ENCODE assay signal across 19 cellular contexts in genomic region chr12:52057614-52057939, GRCh38. TPM values are rescaled to one million over a fixed set of nuclear protein-coding genes. Genes with fewer than 3 reads are reported as not detected.
A peak's percentile ranks its signal among the peaks of the same experiment; 100 is the strongest.
DNase-seq lines count a peak whose midpoint lies in the region; ATAC-seq and TF ChIP-seq lines count a peak whose summit lies in the region.
"Had no signal": no experiment of that assay in that cellular context is flagged by ENCODE, and none has a peak within 500 bp of the region (broad histone marks: within the 10 kb centered on the region; RNA-seq: fewer than 3 reads in every experiment).

No MANE protein-coding gene starts in this region.

- no peak overlapping the region for H3K23ac ChIP-seq in IMR-90 (ENCODE audit: low read depth, low read length)
- H3K23ac ChIP-seq in neuronal stem cell (ENCODE audit: low read depth, low read length, poor library complexity), result peak overlapping the region; percentile 52

- no TSS peak for BruUV-seq in IMR-90 (replicated peaks; lab: Mats Ljungman, UMichigan)

- CTCF ChIA-PET in IMR-90 (lab: Yijun Ruan, JAX), result no interaction called here

- intact Hi-C loops in IMR-90 (cut with micrococcal nuclease) (no loop called here), transverse colon (cut with DNase I; ENCODE audit: low total_unique reads) (no loop called here)

- POLR2A ChIA-PET in IMR-90 (lab: Charles Lee; ENCODE audit: unreplicated experiment), result no interaction called here

- H3K4me2 ChIP-seq in IMR-90 (ENCODE audit: low read depth, low read length) (no peak overlapping the region), neuronal stem cell (ENCODE audit: insufficient read depth, low read length, poor library complexity, severe bottlenecking) (no peak overlapping the region)

- no peak overlapping the region for H3K56ac ChIP-seq in IMR-90 (ENCODE audit: extremely low read depth, insufficient read depth, low read length)

- TF ChIP-seq CTCF in IMR-90 (conservative IDR thresholded peaks at IDR 0.05; ENCODE audit: low read depth, low read length) (no peak), coronary artery (IDR thresholded peaks at IDR 0.05) (no peak), transverse colon (IDR thresholded peaks at IDR 0.05) (no peak), GM10266 (IDR thresholded peaks at IDR 0.05; ENCODE audit: control insufficient read depth, insufficient read depth, low read depth, missing control alignments) (no peak)

- no peak overlapping the region for H2BK20ac ChIP-seq in IMR-90 (ENCODE audit: low read depth, low read length)

- ATAC-seq in IMR-90 (ENCODE audit: low read depth), result no peak
- ATAC-seq in GM19324 (IDR thresholded peaks at IDR 0.05; ENCODE audit: low FRiP score, unreplicated experiment), result no peak

- in situ Hi-C loops in IMR-90 (cut with MboI; ENCODE audit: low sequenced_read_pairs) (no loop called here), transverse colon (cut with MboI; ENCODE audit: low pct_ligation_motif_present in 1 of 4, low pct_unique_long_range_greater_than_20kb in 1 of 4, low sequenced_read_pairs in 3 of 4) (no loop called here)

- no peak overlapping the region for H2BK15ac ChIP-seq in IMR-90 (ENCODE audit: low read depth, low read length)
- no peak overlapping the region for H2BK15ac ChIP-seq in neuronal stem cell (ENCODE audit: low read length)

- no peak overlapping the region for H3K9ac ChIP-seq in IMR-90 (ENCODE audit: low read depth, low read length)
- no peak overlapping the region for H3K9ac ChIP-seq in neuronal stem cell (ENCODE audit: low read depth, low read length, poor library complexity)

- no peak overlapping the region for H2AK5ac ChIP-seq in IMR-90 (ENCODE audit: low read depth, low read length)
- H2AK5ac ChIP-seq in neuronal stem cell (ENCODE audit: low read depth, low read length), result no peak overlapping the region

- H2BK12ac ChIP-seq in neuronal stem cell (ENCODE audit: low read length), result no peak overlapping the region

- H3K4me1 ChIP-seq in IMR-90 (ENCODE audit: control insufficient read depth, insufficient read depth, low read length) (peaks cover 11% of the 10 kb centered on the region), neuronal stem cell (ENCODE audit: control insufficient read depth in 2 of 2, insufficient read depth in 1 of 2, low read depth in 1 of 2, low read length in 2 of 2) (peaks cover 0 to 9% of the 10 kb centered on the region in 2 donors), transverse colon (peaks cover 5 to 24% (median 11%) of the 10 kb centered on the region in 4 donors)

- H4K91ac ChIP-seq in IMR-90 (ENCODE audit: insufficient read depth, low read depth, low read length), result no peak overlapping the region
- H4K91ac ChIP-seq in neuronal stem cell (ENCODE audit: low read depth, low read length, poor library complexity), result no peak overlapping the region

- H3K79me1 ChIP-seq in IMR-90 (ENCODE audit: low read depth in 1 of 2, low read length in 2 of 2), result peaks cover 0 to 33% of the 10 kb centered on the region in 2 experiments; a peak in 2 of 4 replicates
- peaks cover 3% of the 10 kb centered on the region for H3K79me1 ChIP-seq in neuronal stem cell (ENCODE audit: low read depth, low read length)

- no peak overlapping the region for H4K8ac ChIP-seq in IMR-90 (ENCODE audit: low read depth in 2 of 2, low read length in 2 of 2)
- H4K8ac ChIP-seq in neuronal stem cell (ENCODE audit: low read depth, low read length), result no peak overlapping the region

- H3K9me3 ChIP-seq in IMR-90 (ENCODE audit: control insufficient read depth, insufficient read depth, low read length) (no peaks in the 10 kb centered on the region), neuronal stem cell (replicated peaks in 1 of 2; ENCODE audit: control insufficient read depth in 2 of 2, insufficient read depth in 1 of 2, low read depth in 1 of 2, low read length in 2 of 2) (peaks cover 0 to 2% of the 10 kb centered on the region in 2 donors), transverse colon (no peaks in the 10 kb centered on the region)
- H3K9me3 ChIP-seq: MG63 had no signal

- H3K18ac ChIP-seq in IMR-90 (ENCODE audit: low read depth, low read length) (no peak overlapping the region), neuronal stem cell (ENCODE audit: low read length) (no peak overlapping the region)

- TF ChIP-seq POLR2A in IMR-90 (IDR thresholded peaks at IDR 0.05; ENCODE audit: low read depth, low read length) (no peak; the same call in 1 of the 2 replicates), transverse colon (IDR thresholded peaks at IDR 0.05) (no peak)

- H3K27ac ChIP-seq in IMR-90 (ENCODE audit: insufficient read depth, low read length), result no peak overlapping the region
- peak overlapping the region; percentile 5 to 94 for H3K27ac ChIP-seq in coronary artery
- H3K27ac ChIP-seq in neuronal stem cell (replicated peaks; ENCODE audit: low read length), result no peak overlapping the region
- H3K27ac ChIP-seq in transverse colon, result peak overlapping the region in 3 of 4 donors; percentile 19 to 95 (median 68)

- dilution Hi-C loops in IMR-90 (cut with HindIII; ENCODE audit: low sequenced_read_pairs, unreplicated experiment), result no loop called here

- H2AK9ac ChIP-seq in IMR-90 (replicated peaks; ENCODE audit: low read depth, low read length, poor library complexity), result no peak overlapping the region

- H3K9me1 ChIP-seq in IMR-90 (ENCODE audit: insufficient read depth, low read length), result peaks cover 3% of the 10 kb centered on the region; the same call in 1 of the 2 replicates

- peaks cover 32% of the 10 kb centered on the region for H4K20me1 ChIP-seq in IMR-90 (ENCODE audit: insufficient read depth, low read length)

- no peak overlapping the region for H2BK120ac ChIP-seq in IMR-90 (ENCODE audit: low read depth, low read length)
- no peak overlapping the region for H2BK120ac ChIP-seq in neuronal stem cell (ENCODE audit: low read depth, low read length)

- no peak overlapping the region for H4K5ac ChIP-seq in IMR-90 (ENCODE audit: low read depth, low read length)

- DNase-seq in IMR-90, result no peak
- DNase-seq in coronary artery (ENCODE audit: low spot score), result no peak
- DNase-seq in neuronal stem cell (ENCODE audit: low spot score), result no peak
- no peak for DNase-seq in transverse colon
- no peak for DNase-seq in amniotic stem cell (lab: John Stamatoyannopoulos, UW)
- DNase-seq in GM10266 (ENCODE audit: extremely low spot score), result no peak
- DNase-seq: CD4-positive, alpha-beta T cell; EL; H7; Karpas-422; MG63; NCI-H1092 treated with DMSO at 0.1 percent for 48 hours; NCI-H2081 treated with DMSO at 0.1 percent for 48 hours; NCI-H510A treated with DMSO at 0.1 percent for 48 hours; SHP77 treated with DMSO at 0.1 percent for 48 hours had no signal

- H2AFZ ChIP-seq in IMR-90 (replicated peaks; ENCODE audit: low read length, poor library complexity) (no peak overlapping the region), neuronal stem cell (ENCODE audit: low read length) (no peak overlapping the region)

- H3K36me3 ChIP-seq in IMR-90 (ENCODE audit: control insufficient read depth, insufficient read depth, low read length), result peaks cover 46% of the 10 kb centered on the region
- peaks cover 33 to 46% of the 10 kb centered on the region in 2 donors for H3K36me3 ChIP-seq in neuronal stem cell (replicated peaks in 1 of 2; ENCODE audit: control insufficient read depth in 2 of 2, insufficient read depth in 2 of 2, low read length in 2 of 2)
- peaks cover 0 to 4% (median 0%) of the 10 kb centered on the region in 4 donors for H3K36me3 ChIP-seq in transverse colon

- H2BK5ac ChIP-seq in IMR-90 (ENCODE audit: low read depth, low read length, poor library complexity, severe bottlenecking) (no peak overlapping the region), neuronal stem cell (ENCODE audit: low read length) (no peak overlapping the region)

- H3K4ac ChIP-seq in IMR-90 (ENCODE audit: low read depth, low read length) (no peak overlapping the region), neuronal stem cell (ENCODE audit: low read length) (no peak overlapping the region)

- H3K14ac ChIP-seq in IMR-90 (replicated peaks; ENCODE audit: low read depth, low read length) (no peak overlapping the region), neuronal stem cell (ENCODE audit: low read length) (no peak overlapping the region)

- no peak overlapping the region for H3K4me3 ChIP-seq in IMR-90 (ENCODE audit: insufficient read depth, low read depth, low read length)
- H3K4me3 ChIP-seq in coronary artery, result peak overlapping the region; percentile 38
- H3K4me3 ChIP-seq in neuronal stem cell (ENCODE audit: low read length in 2 of 2), result no peak overlapping the region
- no peak overlapping the region for H3K4me3 ChIP-seq in transverse colon
- H3K4me3 ChIP-seq: MG63 had no signal

- WGBS in IMR-90 (ENCODE audit: extremely low coverage in 2 of 2, insufficient read length in 1 of 2), 2 experiments, result 100% methylated on average over 2 of the region's 5 CpGs; no CpG with 5 or more reads in 1 of the 2 experiments
- no CpG with 5 or more reads among the region's 5 CpGs for WGBS in neuronal stem cell (ENCODE audit: extremely low coverage in 2 of 2, insufficient read length in 2 of 2, insufficient replicate concordance in 1 of 2), 2 donors
- WGBS in transverse colon (ENCODE audit: low coverage in 1 of 2), 2 donors, result 89 to 94% methylated on average over 2 to 5 of the region's 5 CpGs

- no peaks in the 10 kb centered on the region for H3K27me3 ChIP-seq in IMR-90 (ENCODE audit: control insufficient read depth, insufficient read depth, low read length)
- H3K27me3 ChIP-seq in neuronal stem cell (ENCODE audit: control insufficient read depth in 3 of 3, insufficient read depth in 3 of 3, low read depth in 1 of 3, low read length in 3 of 3), result no peaks in the 10 kb centered on the region
- H3K27me3 ChIP-seq in transverse colon, result no peaks in the 10 kb centered on the region
- H3K27me3 ChIP-seq: MG63 had no signal

- TF ChIP-seq RAD21 in IMR-90 (IDR thresholded peaks at IDR 0.05; ENCODE audit: low read length), result no peak

- no peak for TF ChIP-seq EP300 in transverse colon (IDR thresholded peaks at IDR 0.05; ENCODE audit: low read depth)

RNA-seq across cellular contexts. Expression of gene NR4A1, which starts 6.3 kb away (rescaled TPM):
- total RNA-seq in IMR-90 (2012; rRNA removed) (6.6 and 23.1 TPM in 2 replicates), transverse colon (100 to 1,000 TPM in 1 of 4 donors, 10 to 100 TPM in 3; 50.7 to 102 (median 76.9) TPM)
- polyA plus RNA-seq in IMR-90 (2012; rRNA removed), result 34.1 and 120 TPM in 2 replicates
- polyA plus RNA-seq in IMR-90 (2012; cell fraction: cytosol; rRNA removed), result 127 and 458 TPM in 2 replicates
- polyA plus RNA-seq in IMR-90 (2012; cell fraction: nucleus; rRNA removed; ENCODE audit: low replicate concordance), result 1,801 and 2,637 TPM in 2 replicates
- 46.2 TPM for polyA plus RNA-seq in neuronal stem cell (2013, experiment 1 of 2)
- 44.5 TPM for polyA plus RNA-seq in neuronal stem cell (2013, experiment 2 of 2)

RNA-seq across cellular contexts. Expression of gene ATG101, which starts 12.2 kb away (rescaled TPM):
- total RNA-seq in IMR-90 (2012; rRNA removed) (158 and 167 TPM in 2 replicates), transverse colon (10 to 100 TPM; 15.7 to 64.1 (median 51.6) TPM)
- 93.9 and 113 TPM in 2 replicates for polyA plus RNA-seq in IMR-90 (2012; rRNA removed)
- 181 and 193 TPM in 2 replicates for polyA plus RNA-seq in IMR-90 (2012; cell fraction: cytosol; rRNA removed)
- 267 and 321 TPM in 2 replicates for polyA plus RNA-seq in IMR-90 (2012; cell fraction: nucleus; rRNA removed; ENCODE audit: low replicate concordance)
- polyA plus RNA-seq in neuronal stem cell (2013, experiment 1 of 2), result 16.4 TPM
- polyA plus RNA-seq in neuronal stem cell (2013, experiment 2 of 2), result 15.2 TPM

RNA-seq across cellular contexts. Expression of gene SMIM41, which starts 21.9 kb away (rescaled TPM):
- total RNA-seq in IMR-90 (2012; rRNA removed) (not detected in 2 replicates), transverse colon (1 to 10 TPM in 1 of 4 donors, under 1 TPM in 2, not detected in 1; 0.64 to 1.5 (median 0.80) TPM)
- polyA plus RNA-seq in IMR-90 (2012; rRNA removed), result not detected in 2 replicates
- 0.04 and 0.17 TPM in 2 replicates for polyA plus RNA-seq in IMR-90 (2012; cell fraction: cytosol; rRNA removed)
- polyA plus RNA-seq in IMR-90 (2012; cell fraction: nucleus; rRNA removed; ENCODE audit: low replicate concordance), result 0.14 and 0.45 TPM in 2 replicates
- polyA plus RNA-seq in neuronal stem cell (2013, experiment 1 of 2), result 0.38 TPM
- polyA plus RNA-seq in neuronal stem cell (2013, experiment 2 of 2), result 0.18 TPM
- total RNA-seq: B cell; CD4-positive, alpha-beta T cell; H7; HT-29; OCI-LY7 had no signal

RNA-seq across cellular contexts. Expression of gene TAMALIN, which starts 50.8 kb away (rescaled TPM):
- 2.5 and 2.7 TPM in 2 replicates for total RNA-seq in IMR-90 (2012; rRNA removed)
- 5.3 and 5.9 TPM in 2 replicates for polyA plus RNA-seq in IMR-90 (2012; rRNA removed)
- polyA plus RNA-seq in IMR-90 (2012; cell fraction: cytosol; rRNA removed), result 6.4 and 9.7 TPM in 2 replicates
- polyA plus RNA-seq in IMR-90 (2012; cell fraction: nucleus; rRNA removed; ENCODE audit: low replicate concordance), result 20.2 and 22.8 TPM in 2 replicates
- polyA plus RNA-seq in neuronal stem cell (2013, experiment 1 of 2), result 11.1 TPM
- 10.9 TPM for polyA plus RNA-seq in neuronal stem cell (2013, experiment 2 of 2)
- total RNA-seq in transverse colon, result 10 to 100 TPM in 2 of 4 donors, 1 to 10 TPM in 2; 5.9 to 20.6 (median 9.7) TPM

Comparison
In these comparisons a context has a peak if more than half of its experiments do, and no peak if none do; other contexts are left out.
1. H3K27ac ChIP-seq: peak in coronary artery (2 of 2) and transverse colon (3 of 4); none in IMR-90 (single experiment) and neuronal stem cell (single experiment).